Comparison of ENCODE assay signal across 13 cellular contexts in the genomic region with DNA sequence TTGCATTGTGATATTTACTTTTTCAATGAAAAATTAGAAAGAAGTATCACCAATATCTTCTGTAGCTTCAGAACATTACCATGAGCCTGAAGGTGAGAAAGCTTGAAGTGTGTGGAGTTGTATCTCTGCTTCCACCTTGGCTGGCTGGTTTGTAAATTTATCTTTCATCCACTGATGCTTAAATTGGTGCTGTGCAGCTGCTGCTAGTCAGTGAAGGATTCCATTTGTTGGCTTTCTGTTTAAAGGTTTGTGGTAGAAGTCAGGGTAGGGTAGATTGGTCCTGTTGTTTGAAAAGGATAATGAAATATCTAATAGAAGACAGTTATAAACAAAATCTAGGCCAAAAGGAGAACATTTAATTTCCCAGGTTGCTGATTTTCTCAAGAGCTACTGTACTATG.
DNase-seq lines count a peak whose midpoint lies in the region; ATAC-seq, FAIRE-seq and TF ChIP-seq lines count a peak whose summit lies in the region.
"Had no signal": no experiment of that assay in that cellular context is flagged by ENCODE, and none has a peak within 500 bp of the region (broad histone marks: within the 10 kb centered on the region; RNA-seq: fewer than 3 reads in every experiment).

No MANE protein-coding gene starts in this region.

- no peaks in the 10 kb centered on the region for H3K9me3 ChIP-seq in CD4-positive, CD25-positive, alpha-beta regulatory T cell (ENCODE audit: control insufficient read depth in 2 of 2, low read length in 2 of 2)
- H3K9me3 ChIP-seq in OCI-LY3 (ENCODE audit: insufficient read depth, low read length) (no peaks in the 10 kb centered on the region), pancreas (no peaks in the 10 kb centered on the region), thyroid gland (no peaks in the 10 kb centered on the region)

- H3K4me3 Mint-ChIP-seq in CD4-positive, CD25-positive, alpha-beta regulatory T cell: peak overlapping the region in 1 of 4 donors; percentile 53
- no peak overlapping the region for H3K4me3 Mint-ChIP-seq in activated CD4-positive, alpha-beta T cell treated with anti-CD3 and anti-CD28 coated beads for 36 hours
- H3K4me3 Mint-ChIP-seq: H9 had no signal

- H3K27me3 Mint-ChIP-seq in CD4-positive, CD25-positive, alpha-beta regulatory T cell: no peaks in the 10 kb centered on the region
- H3K27me3 Mint-ChIP-seq in activated CD4-positive, alpha-beta T cell treated with anti-CD3 and anti-CD28 coated beads for 36 hours: peaks cover 2% of the 10 kb centered on the region
- H3K27me3 Mint-ChIP-seq: naive B cell had no signal

- peak; percentile 13 for FAIRE-seq in pancreas (lab: Jason Lieb, UNC)

- peak in 1 of 3 donors; percentile 18 for DNase-seq in CD4-positive, CD25-positive, alpha-beta regulatory T cell
- DNase-seq in left ventricle myocardium superior: no peak
- DNase-seq in pancreas: no peak
- no peak for DNase-seq in activated CD4-positive, alpha-beta T cell treated with anti-CD3 and anti-CD28 coated beads for 36 hours
- DNase-seq in thyroid gland: no peak
- DNase-seq in hepatic stellate cell (ENCODE audit: low spot score): no peak
- DNase-seq in occipital lobe (lab: John Stamatoyannopoulos, UW): no peak
- DNase-seq: amygdala, H9, naive B cell, NCI-H446 had no signal

- peak overlapping the region; percentile 14 for H3K27ac ChIP-seq in CD4-positive, CD25-positive, alpha-beta regulatory T cell (ENCODE audit: insufficient read depth, low read length, poor library complexity, severe bottlenecking)
- H3K27ac ChIP-seq in OCI-LY3 (ENCODE audit: low read length) (no peak overlapping the region; the same call in 1 of the 2 replicates), pancreas (peak overlapping the region in 1 of 4 donors; percentile 59), thyroid gland (no peak overlapping the region)
- H3K27ac ChIP-seq: RWPE1 had no signal

- H3K36me3 Mint-ChIP-seq in CD4-positive, CD25-positive, alpha-beta regulatory T cell: no peaks in the 10 kb centered on the region
- no peaks in the 10 kb centered on the region for H3K36me3 Mint-ChIP-seq in activated CD4-positive, alpha-beta T cell treated with anti-CD3 and anti-CD28 coated beads for 36 hours (ENCODE audit: low read depth)
- H3K36me3 Mint-ChIP-seq: naive B cell had no signal

- no peak for TF ChIP-seq POLR2A in thyroid gland (IDR thresholded peaks at IDR 0.05)

- H3K4me3 ChIP-seq in CD4-positive, CD25-positive, alpha-beta regulatory T cell (ENCODE audit: low read depth, low read length): no peak overlapping the region
- no peak overlapping the region for H3K4me3 ChIP-seq in OCI-LY3 (ENCODE audit: low read length)
- H3K4me3 ChIP-seq in pancreas: no peak overlapping the region
- no peak overlapping the region for H3K4me3 ChIP-seq in thyroid gland (replicated peaks in 1 of 3)

- H3K79me2 ChIP-seq in OCI-LY3 (ENCODE audit: low read length): peaks cover 5% of the 10 kb centered on the region

- H3K9ac ChIP-seq in OCI-LY3 (ENCODE audit: low read length): no peak overlapping the region

- ATAC-seq in CD4-positive, CD25-positive, alpha-beta regulatory T cell (ENCODE audit: low read depth in 2 of 2): no peak
- peak; percentile 14 for ATAC-seq in left ventricle myocardium superior
- peak in 2 of 4 donors; percentile 14 to 23 for ATAC-seq in pancreas
- no peak for ATAC-seq in activated CD4-positive, alpha-beta T cell treated with anti-CD3 and anti-CD28 coated beads for 36 hours

- H3K27me3 ChIP-seq in CD4-positive, CD25-positive, alpha-beta regulatory T cell (ENCODE audit: control insufficient read depth, insufficient read depth, low read length): no peaks in the 10 kb centered on the region
- H3K27me3 ChIP-seq in OCI-LY3 (ENCODE audit: low read depth, low read length): no peaks in the 10 kb centered on the region
- H3K27me3 ChIP-seq in pancreas: no peaks in the 10 kb centered on the region
- H3K27me3 ChIP-seq in thyroid gland: no peaks in the 10 kb centered on the region

- no peaks in the 10 kb centered on the region for H3K9me3 Mint-ChIP-seq in CD4-positive, CD25-positive, alpha-beta regulatory T cell
- H3K9me3 Mint-ChIP-seq in activated CD4-positive, alpha-beta T cell treated with anti-CD3 and anti-CD28 coated beads for 36 hours (ENCODE audit: low read depth): no peaks in the 10 kb centered on the region
- H3K9me3 Mint-ChIP-seq: H9, naive B cell had no signal

- CTCF ChIA-PET in activated CD4-positive, alpha-beta T cell treated with anti-CD3 and anti-CD28 coated beads for 36 hours (lab: Charles Lee): interaction anchor here (1.1 to 1.8 kb wide), 3 partner anchors 8 to 14 kb away, joined by 4 to 5 read pairs (median 4); no protein-coding TSS in a partner anchor

- peak overlapping the region; percentile 90 for H3K4me2 ChIP-seq in OCI-LY3 (ENCODE audit: low read length)

- intact Hi-C loops in left ventricle myocardium superior (cut with micrococcal nuclease) (no loop called here), pancreas (cut with DNase I) (no loop called here), thyroid gland (cut with DNase I) (no loop called here)
- intact Hi-C loops in activated CD4-positive, alpha-beta T cell treated with anti-CD3 and anti-CD28 coated beads for 36 hours (cut with DNase I, micrococcal nuclease): loop anchor here in 1 of 2 experiments (2.0 to 5.0 kb wide), 3 partner anchors 106 to 415 kb away; a partner anchor contains a TSS

- peaks cover 6 to 21% (median 16%) of the 10 kb centered on the region in 4 donors for H3K4me1 Mint-ChIP-seq in CD4-positive, CD25-positive, alpha-beta regulatory T cell
- peaks cover 17% of the 10 kb centered on the region for H3K4me1 Mint-ChIP-seq in activated CD4-positive, alpha-beta T cell treated with anti-CD3 and anti-CD28 coated beads for 36 hours

- POLR2A ChIA-PET in activated CD4-positive, alpha-beta T cell treated with anti-CD3 and anti-CD28 coated beads for 36 hours (lab: Charles Lee): no interaction called here

- no peaks in the 10 kb centered on the region for H3K36me3 ChIP-seq in CD4-positive, CD25-positive, alpha-beta regulatory T cell (ENCODE audit: control insufficient read depth, insufficient read depth, low read length)
- H3K36me3 ChIP-seq in OCI-LY3 (replicated peaks; ENCODE audit: low read depth, low read length) (no peaks in the 10 kb centered on the region), pancreas (no peaks in the 10 kb centered on the region), thyroid gland (no peaks in the 10 kb centered on the region)

- no peaks in the 10 kb centered on the region for H4K20me1 ChIP-seq in OCI-LY3 (ENCODE audit: insufficient read depth, low read length)

- peaks cover 13% of the 10 kb centered on the region for H3K4me1 ChIP-seq in CD4-positive, CD25-positive, alpha-beta regulatory T cell (ENCODE audit: control insufficient read depth, insufficient read depth, low read length, poor library complexity, severe bottlenecking)
- H3K4me1 ChIP-seq in OCI-LY3 (ENCODE audit: low read length) (peaks cover 53% of the 10 kb centered on the region), pancreas (peaks cover 12 to 19% (median 18%) of the 10 kb centered on the region in 3 donors), thyroid gland (peaks cover 0 to 9% of the 10 kb centered on the region in 2 donors)

- no peak for TF ChIP-seq CTCF in OCI-LY3 (IDR thresholded peaks at IDR 0.05; ENCODE audit: low read depth, low read length)
- no peak for TF ChIP-seq CTCF in pancreas (IDR thresholded peaks at IDR 0.05)
- no peak for TF ChIP-seq CTCF in thyroid gland (IDR thresholded peaks at IDR 0.05)

- no peak overlapping the region for H2AFZ ChIP-seq in OCI-LY3 (ENCODE audit: low read depth, low read length)

- H3K27ac Mint-ChIP-seq in CD4-positive, CD25-positive, alpha-beta regulatory T cell: peak overlapping the region in 2 of 3 donors; percentile 31 to 83
- no peak overlapping the region for H3K27ac Mint-ChIP-seq in activated CD4-positive, alpha-beta T cell treated with anti-CD3 and anti-CD28 coated beads for 36 hours
- H3K27ac Mint-ChIP-seq: naive B cell had no signal
